In the genomic region with DNA sequence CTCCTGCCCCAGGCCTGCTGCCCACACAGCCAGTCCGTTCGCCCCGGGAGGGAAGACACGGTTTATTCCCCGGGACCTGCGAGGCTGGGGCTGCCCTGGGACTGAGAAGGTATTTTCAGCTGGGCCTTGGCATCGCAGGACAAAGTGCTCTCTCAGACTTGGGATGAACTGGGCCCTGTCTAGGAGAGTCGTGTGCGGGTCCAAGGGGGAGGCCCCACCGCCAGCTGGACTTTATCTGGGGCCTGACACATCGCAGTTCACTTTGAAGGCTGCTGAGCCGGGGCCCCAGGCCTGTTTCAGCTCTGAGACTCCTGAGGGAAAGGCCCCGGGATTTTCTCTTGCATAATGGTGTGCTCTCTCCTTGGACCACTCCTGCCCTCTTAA, we compare ENCODE assay signal across 13 cellular contexts. TPM values are rescaled to one million over a fixed set of nuclear protein-coding genes. Genes with fewer than 3 reads are reported as not detected.
DNase-seq lines count a peak whose midpoint lies in the region; ATAC-seq, FAIRE-seq and TF ChIP-seq lines count a peak whose summit lies in the region.
"Had no signal": no experiment of that assay in that cellular context is flagged by ENCODE, and none has a peak within 500 bp of the region (broad histone marks: within the 10 kb centered on the region; RNA-seq: fewer than 3 reads in every experiment).

No MANE protein-coding gene starts in this region.

- no peak overlapping the region for H3K14ac ChIP-seq in mesenchymal stem cell (ENCODE audit: low read length in 2 of 2)

- TF ChIP-seq POLR2A in GM12891 (IDR thresholded peaks at IDR 0.05; ENCODE audit: low read depth, low read length): no peak

- H3K9ac ChIP-seq in fibroblast of lung (ENCODE audit: insufficient read depth, low read length) (peak overlapping the region; percentile 57), mesenchymal stem cell (ENCODE audit: low read length) (peak overlapping the region; percentile 67), smooth muscle cell (ENCODE audit: low read depth) (peak overlapping the region; percentile 59)

- ATAC-seq in GM21423 (IDR thresholded peaks at IDR 0.05; ENCODE audit: unreplicated experiment): no peak
- ATAC-seq: esophagus mucosa had no signal

- H3K4me1 ChIP-seq in fibroblast of lung (ENCODE audit: control insufficient read depth, extremely low read depth, insufficient read depth, low read length) (peaks cover 34% of the 10 kb centered on the region), mesenchymal stem cell (ENCODE audit: control insufficient read depth, insufficient read depth, low read depth, low read length) (peaks cover 18% of the 10 kb centered on the region), smooth muscle cell (ENCODE audit: low read depth) (peaks cover 26% of the 10 kb centered on the region)

- no peak for FAIRE-seq in GM12891 (lab: Jason Lieb, UNC)
- FAIRE-seq: keratinocyte had no signal

- H3K79me1 ChIP-seq in mesenchymal stem cell (replicated peaks; ENCODE audit: low read length, poor library complexity, severe bottlenecking): no peaks in the 10 kb centered on the region

- DNase-seq in HCEC 1CT: peak; percentile 81
- peak in 1 of 2 donors; percentile 85 for DNase-seq in fibroblast of lung (ENCODE audit: low read depth in 2 of 2)
- DNase-seq in mesenchymal stem cell: peak; percentile 93
- DNase-seq in smooth muscle cell (lab: John Stamatoyannopoulos, UW; ENCODE audit: unreplicated experiment): peak; percentile 41
- no peak for DNase-seq in HT-29 (ENCODE audit: low spot score)
- no peak for DNase-seq in GM12891 (ENCODE audit: insufficient read length, low spot score)
- no peak for DNase-seq in mucosa of gallbladder (ENCODE audit: low spot score)
- DNase-seq: NCI-H1092 treated with DMSO at 0.1 percent for 48 hours, NCI-H524 had no signal

- no peak overlapping the region for H2AK5ac ChIP-seq in mesenchymal stem cell (ENCODE audit: low read length, severe bottlenecking)

- H3K79me2 ChIP-seq in fibroblast of lung (ENCODE audit: control insufficient read depth, insufficient read depth, low read length) (peaks cover 7% of the 10 kb centered on the region), smooth muscle cell (ENCODE audit: low read depth) (peaks cover 75% of the 10 kb centered on the region)

- peak overlapping the region; percentile 61 for H2BK15ac ChIP-seq in mesenchymal stem cell (ENCODE audit: low read depth, poor library complexity, severe bottlenecking)

- peak overlapping the region; percentile 86 for H4K8ac ChIP-seq in mesenchymal stem cell (ENCODE audit: low read length)

- H3K4ac ChIP-seq in mesenchymal stem cell (ENCODE audit: low read depth in 1 of 2, low read length in 2 of 2): peak overlapping the region; percentile 29 to 80

- H3F3A ChIP-seq in smooth muscle cell (ENCODE audit: low read depth): peaks cover 66% of the 10 kb centered on the region

- H2BK120ac ChIP-seq in mesenchymal stem cell (ENCODE audit: low read depth, low read length): peak overlapping the region; percentile 54

- H3K27ac ChIP-seq in fibroblast of lung (ENCODE audit: insufficient read depth, low read length) (peak overlapping the region; percentile 74), mesenchymal stem cell (ENCODE audit: low read length, poor library complexity, severe bottlenecking) (no peak overlapping the region), smooth muscle cell (ENCODE audit: low read depth) (peak overlapping the region; percentile 95)
- H3K27ac ChIP-seq: SJSA1 had no signal

- H3K9me3 ChIP-seq in fibroblast of lung (ENCODE audit: control insufficient read depth, insufficient read depth, low read depth, low read length) (no peaks in the 10 kb centered on the region), mesenchymal stem cell (ENCODE audit: control insufficient read depth, low read length) (no peaks in the 10 kb centered on the region), smooth muscle cell (replicated peaks; ENCODE audit: low read depth) (no peaks in the 10 kb centered on the region)
- H3K9me3 ChIP-seq: SJSA1 had no signal

- WGBS in mesenchymal stem cell: 47% methylated on average over 13 of the region's 13 CpGs
- 17% methylated on average over 13 of the region's 13 CpGs for WGBS in smooth muscle cell (ENCODE audit: low lambda C conversion rate)

- no peak overlapping the region for H3K23ac ChIP-seq in mesenchymal stem cell (ENCODE audit: low read length in 2 of 2)

- H3K4me3 ChIP-seq in fibroblast of lung (replicated peaks in 1 of 4; ENCODE audit: control extremely low read depth in 1 of 4, insufficient read depth in 1 of 4, low read depth in 3 of 4, low read length in 4 of 4): no peak overlapping the region
- peak overlapping the region in 1 of 2 experiments; percentile 36 for H3K4me3 ChIP-seq in mesenchymal stem cell (ENCODE audit: insufficient read depth in 1 of 2, low read depth in 1 of 2, low read length in 2 of 2)
- H3K4me3 ChIP-seq in smooth muscle cell: peak overlapping the region; percentile 14
- H3K4me3 ChIP-seq: SJSA1 had no signal

- no peaks in the 10 kb centered on the region for H4K20me1 ChIP-seq in fibroblast of lung (ENCODE audit: control insufficient read depth, extremely low read depth, insufficient read depth, low read length)
- H4K20me1 ChIP-seq in smooth muscle cell (ENCODE audit: low read depth): peaks cover 30% of the 10 kb centered on the region

- H3K4me2 ChIP-seq in fibroblast of lung (ENCODE audit: extremely low read depth, insufficient read depth, low read length): no peak overlapping the region
- no peak overlapping the region for H3K4me2 ChIP-seq in mesenchymal stem cell (ENCODE audit: low read length, poor library complexity, severe bottlenecking)
- H3K4me2 ChIP-seq in smooth muscle cell: peak overlapping the region; percentile 81

- H4K91ac ChIP-seq in mesenchymal stem cell (ENCODE audit: low read length): peak overlapping the region; percentile 93

- TF ChIP-seq CTCF in fibroblast of lung (conservative IDR thresholded peaks at IDR 0.05 in 1 of 2, IDR thresholded peaks at IDR 0.05 in 1 of 2; ENCODE audit: low read depth in 1 of 2, low read length in 2 of 2) (no peak), smooth muscle cell (IDR thresholded peaks at IDR 0.05; ENCODE audit: borderline replicate concordance, insufficient read depth, poor library complexity, severe bottlenecking) (no peak)

- peak overlapping the region; percentile 37 to 92 for H3K18ac ChIP-seq in mesenchymal stem cell (ENCODE audit: low read depth in 1 of 2, low read length in 2 of 2)

- peak overlapping the region; percentile 88 to 93 for H2BK12ac ChIP-seq in mesenchymal stem cell (ENCODE audit: low read length in 2 of 2)

- H2BK5ac ChIP-seq in mesenchymal stem cell (ENCODE audit: low read depth, low read length, poor library complexity, severe bottlenecking): no peak overlapping the region

- H2AFZ ChIP-seq in fibroblast of lung (ENCODE audit: low read length) (no peak overlapping the region), mesenchymal stem cell (ENCODE audit: low read depth, low read length) (no peak overlapping the region), smooth muscle cell (ENCODE audit: low read depth) (no peak overlapping the region)

- H3K36me3 ChIP-seq in fibroblast of lung (ENCODE audit: control insufficient read depth, insufficient read depth, low read length) (no peaks in the 10 kb centered on the region), mesenchymal stem cell (ENCODE audit: control insufficient read depth in 1 of 2, insufficient read depth in 2 of 2, low read depth in 1 of 2, low read length in 2 of 2) (no peaks in the 10 kb centered on the region), smooth muscle cell (ENCODE audit: low read depth) (no peaks in the 10 kb centered on the region)
- H3K36me3 ChIP-seq: SJSA1 had no signal

- H3K27me3 ChIP-seq in fibroblast of lung (ENCODE audit: control insufficient read depth, insufficient read depth, low read length): no peaks in the 10 kb centered on the region
- H3K27me3 ChIP-seq in mesenchymal stem cell (ENCODE audit: control insufficient read depth in 1 of 2, insufficient read depth in 1 of 2, low read length in 2 of 2): no peaks in the 10 kb centered on the region
- H3K27me3 ChIP-seq in smooth muscle cell (ENCODE audit: low read depth): no peaks in the 10 kb centered on the region
- H3K27me3 ChIP-seq: SJSA1 had no signal

TF ChIP-seq in GM12891, 5 proteins besides CTCF, POLR2A, EP300 and RAD21:
- TF ChIP-seq TAF1 (IDR thresholded peaks at IDR 0.05; ENCODE audit: low read depth, low read length) (no peak), SPI1 (IDR thresholded peaks at IDR 0.05; ENCODE audit: low read depth, low read length) (no peak), PAX5 (IDR thresholded peaks at IDR 0.05; ENCODE audit: insufficient read depth, low read length, severe bottlenecking) (no peak), POLR2AphosphoS5 (IDR thresholded peaks at IDR 0.05; ENCODE audit: low read depth, low read length) (no peak), POU2F2 (IDR thresholded peaks at IDR 0.05; ENCODE audit: low read depth, low read length) (no peak)
TF ChIP-seq in GM12891: peak in this region for 0.

RNA-seq across cellular contexts. Expression of a gene that starts 6.8 kb away (rescaled TPM):
- total RNA-seq in fibroblast of lung: 34.9 and 37.0 TPM in 2 replicates
- polyA plus RNA-seq in fibroblast of lung: 11.8 and 96.2 TPM in 2 replicates
- polyA plus RNA-seq in fibroblast of lung (2012): 7.1 and 70.6 TPM in 2 replicates
- polyA minus RNA-seq in fibroblast of lung (ENCODE audit: low replicate concordance): 16.4 and 88.9 TPM in 2 replicates
- 92.2 TPM for polyA plus RNA-seq in mesenchymal stem cell (2013, experiment 1 of 2)
- polyA plus RNA-seq in mesenchymal stem cell (2013, experiment 2 of 2): 91.8 TPM
- total RNA-seq in smooth muscle cell: 63.1 and 104 TPM in 2 replicates
- polyA plus RNA-seq in smooth muscle cell: 79.7 and 105 TPM in 2 replicates
- total RNA-seq in HT-29 (2014; rRNA removed; shearing (Covaris generic)): 0.74 and 0.78 TPM in 2 replicates
- polyA plus RNA-seq in GM12891 (2012; ENCODE audit: low read depth, missing spikeins): 0.10 TPM
- 117 TPM for total RNA-seq in mucosa of gallbladder

Comparison
In these comparisons a context has a peak if more than half of its experiments do, and no peak if none do; other contexts are left out.
1. DNase-seq: peak in HCEC 1CT (single experiment), mesenchymal stem cell (single experiment) and smooth muscle cell (single experiment); none in HT-29 (single experiment), GM12891 (single experiment) and mucosa of gallbladder (single experiment).
2. RNA of a gene that starts 6.8 kb away (total RNA-seq): 117 TPM in mucosa of gallbladder (single experiment), 63.1 to 104 TPM in smooth muscle cell and 34.9 to 37.0 TPM in fibroblast of lung; 0.74 to 0.78 TPM in HT-29; every median in the first group is over 10 times any median in the second.
3. Peak in every context shown above with its lines, with median percentiles within 50 percentile points of each other: H3K9ac ChIP-seq.